ENCODE assay signal across 8 cellular contexts in the genomic region with DNA sequence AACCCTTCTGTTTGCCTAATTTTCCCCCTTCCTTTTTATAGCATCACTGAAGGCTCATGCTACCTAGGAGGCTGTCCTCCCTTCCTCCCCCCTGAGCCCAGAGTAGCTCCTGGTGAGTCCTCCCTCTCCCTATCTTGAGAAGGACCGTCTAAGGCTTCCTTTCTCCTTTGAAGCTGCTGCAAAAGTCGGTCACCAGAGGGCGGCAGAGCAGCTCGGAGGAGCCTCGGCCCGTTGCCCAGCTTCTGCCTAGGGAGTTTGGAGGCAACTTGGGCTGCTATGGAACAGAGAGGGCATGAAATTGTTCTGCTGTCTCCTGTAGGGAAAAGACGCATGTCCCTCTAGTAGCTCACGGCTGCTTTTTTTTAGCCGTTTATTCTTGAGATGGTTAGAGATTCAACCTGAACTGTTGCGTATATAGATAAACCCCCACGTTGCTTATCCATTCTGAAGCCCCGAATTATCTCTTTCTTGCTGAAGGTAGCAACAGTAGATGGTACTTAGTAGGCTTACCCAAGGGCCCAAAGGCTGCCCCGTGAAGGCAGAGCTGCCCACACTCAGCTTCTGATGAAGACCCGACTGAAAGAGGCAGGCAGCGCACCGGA. TPM values are rescaled to one million over a fixed set of nuclear protein-coding genes. Genes with fewer than 3 reads are reported as not detected.
DNase-seq lines count a peak whose midpoint lies in the region; ATAC-seq and TF ChIP-seq lines count a peak whose summit lies in the region.

No MANE protein-coding gene starts in this region.

- no peak overlapping the region for H3K4me3 ChIP-seq in choroid plexus epithelial cell (ENCODE audit: low read depth, low read length)

- ATAC-seq in left lobe of liver, result peak; percentile 63

- DNase-seq in NCI-H2196 (lab: John Stamatoyannopoulos, UW; ENCODE audit: unreplicated experiment) (peak; percentile 60), choroid plexus epithelial cell (ENCODE audit: low read depth) (peak; percentile 84), left lobe of liver (ENCODE audit: low spot score) (peak; percentile 85), OCI-M2 (lab: John Stamatoyannopoulos, UW; ENCODE audit: unreplicated experiment) (no peak)
- DNase-seq in activated CD4-positive, alpha-beta T cell treated with anti-CD3 and anti-CD28 coated beads for 24 hours (ENCODE audit: low read depth in 2 of 2), result peak; percentile 38 to 54
- DNase-seq in stimulated activated CD4-positive, alpha-beta T cell treated with anti-CD3 and anti-CD28 coated beads, TNF-alpha, amount 100 ng/mL, for 24 hours (ENCODE audit: low read depth in 3 of 3), result peak in 2 of 3 experiments; percentile 26 to 60

- no peak overlapping the region for H3K27ac ChIP-seq in 22Rv1

- TF ChIP-seq CTCF in 22Rv1 (IDR thresholded peaks at IDR 0.05), result peak; percentile 99
- TF ChIP-seq CTCF in GM12873 (IDR thresholded peaks at IDR 0.05; ENCODE audit: insufficient read depth, low read depth, low read length, missing control alignments), result peak; percentile 83
- peak; percentile 96 for TF ChIP-seq CTCF in choroid plexus epithelial cell (conservative IDR thresholded peaks at IDR 0.05; ENCODE audit: low read depth, low read length)

RNA-seq across cellular contexts. Expression of gene WNT5B, which starts 5.7 kb away (rescaled TPM):
- 4.2 TPM for total RNA-seq in left lobe of liver

RNA-seq across cellular contexts. Expression of gene FBXL14, which starts 40.3 kb away (rescaled TPM):
- total RNA-seq in left lobe of liver, result 7.3 TPM

RNA-seq across cellular contexts. Expression of gene ADIPOR2, which starts 56.2 kb away (rescaled TPM):
- 58.0 TPM for total RNA-seq in left lobe of liver
